ENCODE assay signal across 22 cellular contexts in the genomic region with DNA sequence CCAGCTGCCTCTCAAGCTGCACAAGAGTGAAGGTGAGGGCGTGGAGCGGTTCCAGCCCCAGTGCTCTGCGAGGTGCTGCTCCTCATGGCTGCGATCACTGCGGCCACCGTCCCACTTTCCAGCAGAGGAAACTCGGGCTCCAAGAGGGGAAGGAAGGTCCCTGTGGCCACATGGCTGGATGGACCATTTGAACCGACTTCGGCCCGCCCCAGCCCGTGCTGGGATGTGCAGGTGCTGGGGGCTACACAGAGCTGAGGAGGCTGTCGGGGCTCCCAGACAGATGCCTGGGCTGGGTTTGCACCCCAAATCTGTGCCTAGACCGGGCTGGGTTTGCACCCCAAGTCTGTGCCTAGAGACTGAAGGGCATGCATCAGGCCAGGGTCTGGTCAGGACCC.
"Had no signal": no experiment of that assay in that cellular context is flagged by ENCODE, and none has a peak within 500 bp of the region (broad histone marks: within the 10 kb centered on the region; RNA-seq: fewer than 3 reads in every experiment).

No MANE protein-coding gene starts in this region.

- H3K4me3 ChIP-seq: cardiac muscle cell, neural progenitor cell, ovary, tibial artery, uterus had no signal

- H3K9me3 Mint-ChIP-seq: activated T-cell treated with anti-CD3 and anti-CD28 coated beads, Interleukin-2, amount 50 U/mL, for 4 hours had no signal

- DNase-seq: activated CD4-positive, alpha-beta T cell treated with anti-CD3 and anti-CD28 coated beads for 1 hour; activated T-cell treated with anti-CD3 and anti-CD28 coated beads, Interleukin-2, amount 50 U/mL, for 4 hours; amygdala; foreskin fibroblast; hippocampal formation; left cardiac atrium; mesendoderm; naive thymus-derived CD4-positive, alpha-beta T cell; stimulated activated CD4-positive, alpha-beta T cell treated with anti-CD3 and anti-CD28 coated beads, Interleukin-12 subunit alpha, Interleukin-12 subunit beta, amount 100 ng/mL, for 4 hours; stimulated activated CD4-positive, alpha-beta T cell treated with anti-CD3 and anti-CD28 coated beads, Interleukin-1b, Interleukin-23, amount 100 ng/mL, for 48 hours; stimulated activated naive CD4-positive, alpha-beta T cell treated with Interleukin-2 at 50 U/mL for 16 hours; substantia nigra; SW 1271; T-helper 2 cell; uterus had no signal

- H3K27ac Mint-ChIP-seq: activated naive CD8-positive, alpha-beta T cell; neural progenitor cell had no signal

- H3K27me3 ChIP-seq: cardiac muscle cell, neural progenitor cell, ovary, uterus had no signal

- H3K9ac ChIP-seq: neural progenitor cell had no signal

- H3K36me3 ChIP-seq: cardiac muscle cell, neural progenitor cell, ovary, tibial artery, uterus had no signal

- H3K4me3 Mint-ChIP-seq: activated naive CD8-positive, alpha-beta T cell; activated T-cell treated with anti-CD3 and anti-CD28 coated beads, Interleukin-2, amount 50 U/mL, for 4 hours; naive thymus-derived CD4-positive, alpha-beta T cell; neural progenitor cell had no signal

- ATAC-seq: activated T-cell treated with anti-CD3 and anti-CD28 coated beads, Interleukin-2, amount 50 U/mL, for 4 hours; left cardiac atrium; naive thymus-derived CD4-positive, alpha-beta T cell had no signal

- H3K36me3 Mint-ChIP-seq: activated naive CD8-positive, alpha-beta T cell; naive thymus-derived CD4-positive, alpha-beta T cell had no signal

- H3K4me2 ChIP-seq: neural progenitor cell had no signal

- H3K4me1 ChIP-seq: tibial artery, uterus had no signal

- H3K9me3 ChIP-seq: ovary, uterus had no signal

- H3K27ac ChIP-seq: cardiac muscle cell, epithelial cell of prostate, neural progenitor cell, ovary, tibial artery, uterus, VCaP had no signal
